ENCODE assay signal across 17 cellular contexts in the genomic region with DNA sequence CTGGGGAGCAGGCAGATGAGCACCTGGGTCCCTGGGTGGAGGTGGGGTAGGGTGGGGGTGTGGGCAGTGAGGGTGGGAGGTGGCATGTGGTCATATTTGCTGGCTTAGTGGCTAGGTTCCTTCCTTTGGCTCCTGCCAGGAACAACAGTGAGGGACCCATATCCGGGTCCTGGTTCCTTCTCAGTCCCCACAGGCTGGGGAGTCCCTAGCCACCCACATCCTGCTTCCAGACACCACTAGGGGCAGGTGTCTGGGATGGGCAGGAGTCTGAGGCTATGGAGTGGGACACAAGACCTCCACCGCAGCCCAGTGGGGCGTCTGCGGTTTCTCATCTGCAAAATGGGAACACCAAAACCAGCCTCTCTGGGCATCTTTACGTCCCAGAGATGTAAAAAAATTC. TPM values are rescaled to one million over a fixed set of nuclear protein-coding genes. Genes with fewer than 3 reads are reported as not detected.
DNase-seq lines count a peak whose midpoint lies in the region; ATAC-seq and TF ChIP-seq lines count a peak whose summit lies in the region.
"Had no signal": no experiment of that assay in that cellular context is flagged by ENCODE, and none has a peak within 500 bp of the region (broad histone marks: within the 10 kb centered on the region; RNA-seq: fewer than 3 reads in every experiment).

No MANE protein-coding gene starts in this region.

- H3K27me3 ChIP-seq in effector memory CD4-positive, alpha-beta T cell (replicated peaks; ENCODE audit: control insufficient read depth, insufficient read depth, low read length, poor library complexity, severe bottlenecking): no peaks in the 10 kb centered on the region
- peaks cover 0 to 48% (median 0%) of the 10 kb centered on the region in 9 donors for H3K27me3 ChIP-seq in heart left ventricle
- H3K27me3 ChIP-seq: body of pancreas had no signal

- H3K36me3 Mint-ChIP-seq in stimulated activated memory B cell treated with anti-CD40 and anti-IgM and Interleukin-4, amounts not matched to agents 10 μg/mL and 1 μg/mL and 100 μg/mL, for 72 hours: peaks cover 10% of the 10 kb centered on the region

- H3K4me3 ChIP-seq in HEK293 (ENCODE audit: low read depth, low read length) (no peak overlapping the region), heart left ventricle (no peak overlapping the region)
- no peak overlapping the region for H3K4me3 ChIP-seq in effector memory CD4-positive, alpha-beta T cell (ENCODE audit: insufficient read depth, low read depth, low read length, poor library complexity, severe bottlenecking)
- H3K4me3 ChIP-seq: body of pancreas, heart right ventricle, PC-9, psoas muscle, SK-N-MC, thoracic aorta had no signal

- CTCF ChIA-PET in HEK293 (lab: Yijun Ruan, JAX): no interaction called here

- intact Hi-C loops in heart left ventricle (cut with DNase I): no loop called here

- peak; percentile 60 for DNase-seq in activated CD8-positive, alpha-beta memory T cell treated with anti-CD3 and anti-CD28 coated beads for 24 hours
- no peak for DNase-seq in activated CD8-positive, alpha-beta memory T cell treated with anti-CD3 and anti-CD28 coated beads, Interleukin-2, amount 50 U/mL, for 4 hours
- DNase-seq in effector memory CD4-positive, alpha-beta T cell: no peak
- DNase-seq in heart left ventricle: no peak
- no peak for DNase-seq in DMS153 (lab: John Stamatoyannopoulos, UW)
- DNase-seq: heart right ventricle, NCI-H187, NCI-H510A, PC-9, psoas muscle, WERI-Rb-1 had no signal

- 80 to 88% (median 84%) methylated on average over 5 of the region's 5 CpGs for WGBS in heart left ventricle, 4 donors

- peak overlapping the region; percentile 65 for H3K27ac Mint-ChIP-seq in stimulated activated memory B cell treated with anti-CD40 and anti-IgM and Interleukin-4, amounts not matched to agents 10 μg/mL and 1 μg/mL and 100 μg/mL, for 72 hours

- ATAC-seq in stimulated activated memory B cell treated with anti-CD40 and anti-IgM and Interleukin-4, amounts not matched to agents 10 μg/mL and 1 μg/mL and 100 μg/mL, for 72 hours: no peak
- no peak for ATAC-seq in heart left ventricle
- no peak for ATAC-seq in HG02852 (IDR thresholded peaks at IDR 0.05; ENCODE audit: unreplicated experiment)
- ATAC-seq: body of pancreas, heart right ventricle, psoas muscle had no signal

- no peak overlapping the region for H3K27ac ChIP-seq in HEK293 (ENCODE audit: extremely low read depth, low read depth, low read length)
- H3K27ac ChIP-seq in effector memory CD4-positive, alpha-beta T cell (ENCODE audit: insufficient read depth, low read length, poor library complexity, severe bottlenecking): peak overlapping the region; percentile 18
- H3K27ac ChIP-seq in heart left ventricle: no peak overlapping the region
- H3K27ac ChIP-seq: body of pancreas, heart right ventricle, PC-9, psoas muscle, SK-N-MC, thoracic aorta, WERI-Rb-1 had no signal

- peaks cover 9% of the 10 kb centered on the region; the same call in 1 of the 2 replicates for H3K4me1 ChIP-seq in HEK293 (ENCODE audit: control insufficient read depth, insufficient read depth, low read length)
- H3K4me1 ChIP-seq in effector memory CD4-positive, alpha-beta T cell (ENCODE audit: control insufficient read depth, insufficient read depth, low read length, poor library complexity, severe bottlenecking): peaks cover 36% of the 10 kb centered on the region
- H3K4me1 ChIP-seq in heart left ventricle: peaks cover 0 to 38% (median 0%) of the 10 kb centered on the region in 12 donors
- H3K4me1 ChIP-seq: psoas muscle had no signal

- H3K36me3 ChIP-seq in HEK293 (ENCODE audit: control insufficient read depth in 2 of 2, insufficient read depth in 1 of 2, low read length in 2 of 2) (no peaks in the 10 kb centered on the region), heart left ventricle (no peaks in the 10 kb centered on the region)
- H3K36me3 ChIP-seq in effector memory CD4-positive, alpha-beta T cell (ENCODE audit: control insufficient read depth, insufficient read depth, low read length): no peaks in the 10 kb centered on the region
- H3K36me3 ChIP-seq: heart right ventricle, thoracic aorta, WERI-Rb-1 had no signal

- POLR2A ChIA-PET in HEK293 (lab: Yijun Ruan, JAX): no interaction called here

- H3K4me3 Mint-ChIP-seq in stimulated activated memory B cell treated with anti-CD40 and anti-IgM and Interleukin-4, amounts not matched to agents 10 μg/mL and 1 μg/mL and 100 μg/mL, for 72 hours: no peak overlapping the region

- H3K9me3 ChIP-seq in HEK293 (ENCODE audit: control insufficient read depth, insufficient read depth, low read depth, low read length) (peaks cover 3% of the 10 kb centered on the region), heart left ventricle (peaks cover 0 to 10% (median 1%) of the 10 kb centered on the region in 12 donors)
- H3K9me3 ChIP-seq in effector memory CD4-positive, alpha-beta T cell (ENCODE audit: control insufficient read depth, low read length): no peaks in the 10 kb centered on the region
- H3K9me3 ChIP-seq: body of pancreas had no signal

- 0 out of 2 replicates have a peak, but pooled peaks have one; percentile 19 for TF ChIP-seq CTCF in HEK293 (tag by site-specific recombination; IDR thresholded peaks at IDR 0.05)
- no peak for TF ChIP-seq CTCF in heart left ventricle (IDR thresholded peaks at IDR 0.05)

- H3K4me1 Mint-ChIP-seq in stimulated activated memory B cell treated with anti-CD40 and anti-IgM and Interleukin-4, amounts not matched to agents 10 μg/mL and 1 μg/mL and 100 μg/mL, for 72 hours: peaks cover 58% of the 10 kb centered on the region

- H3K9me3 Mint-ChIP-seq in stimulated activated memory B cell treated with anti-CD40 and anti-IgM and Interleukin-4, amounts not matched to agents 10 μg/mL and 1 μg/mL and 100 μg/mL, for 72 hours: peaks cover 5% of the 10 kb centered on the region

- no peak for TF ChIP-seq POLR2A in heart left ventricle (IDR thresholded peaks at IDR 0.05)

- H3K27me3 Mint-ChIP-seq in stimulated activated memory B cell treated with anti-CD40 and anti-IgM and Interleukin-4, amounts not matched to agents 10 μg/mL and 1 μg/mL and 100 μg/mL, for 72 hours: no peaks in the 10 kb centered on the region

TF ChIP-seq in HEK293, 187 proteins besides CTCF, POLR2A, EP300 and RAD21 (continues in another document):
- TF ChIP-seq, protein P1, sequence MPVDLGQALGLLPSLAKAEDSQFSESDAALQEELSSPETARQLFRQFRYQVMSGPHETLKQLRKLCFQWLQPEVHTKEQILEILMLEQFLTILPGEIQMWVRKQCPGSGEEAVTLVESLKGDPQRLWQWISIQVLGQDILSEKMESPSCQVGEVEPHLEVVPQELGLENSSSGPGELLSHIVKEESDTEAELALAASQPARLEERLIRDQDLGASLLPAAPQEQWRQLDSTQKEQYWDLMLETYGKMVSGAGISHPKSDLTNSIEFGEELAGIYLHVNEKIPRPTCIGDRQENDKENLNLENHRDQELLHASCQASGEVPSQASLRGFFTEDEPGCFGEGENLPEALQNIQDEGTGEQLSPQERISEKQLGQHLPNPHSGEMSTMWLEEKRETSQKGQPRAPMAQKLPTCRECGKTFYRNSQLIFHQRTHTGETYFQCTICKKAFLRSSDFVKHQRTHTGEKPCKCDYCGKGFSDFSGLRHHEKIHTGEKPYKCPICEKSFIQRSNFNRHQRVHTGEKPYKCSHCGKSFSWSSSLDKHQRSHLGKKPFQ (tag by site-specific recombination; IDR thresholded peaks at IDR 0.05): no peak
- no peak for TF ChIP-seq ZNF248 (tag by site-specific recombination; IDR thresholded peaks at IDR 0.05)
- TF ChIP-seq ZNF585B (tag by site-specific recombination; IDR thresholded peaks at IDR 0.05): no peak
- TF ChIP-seq, protein P2, sequence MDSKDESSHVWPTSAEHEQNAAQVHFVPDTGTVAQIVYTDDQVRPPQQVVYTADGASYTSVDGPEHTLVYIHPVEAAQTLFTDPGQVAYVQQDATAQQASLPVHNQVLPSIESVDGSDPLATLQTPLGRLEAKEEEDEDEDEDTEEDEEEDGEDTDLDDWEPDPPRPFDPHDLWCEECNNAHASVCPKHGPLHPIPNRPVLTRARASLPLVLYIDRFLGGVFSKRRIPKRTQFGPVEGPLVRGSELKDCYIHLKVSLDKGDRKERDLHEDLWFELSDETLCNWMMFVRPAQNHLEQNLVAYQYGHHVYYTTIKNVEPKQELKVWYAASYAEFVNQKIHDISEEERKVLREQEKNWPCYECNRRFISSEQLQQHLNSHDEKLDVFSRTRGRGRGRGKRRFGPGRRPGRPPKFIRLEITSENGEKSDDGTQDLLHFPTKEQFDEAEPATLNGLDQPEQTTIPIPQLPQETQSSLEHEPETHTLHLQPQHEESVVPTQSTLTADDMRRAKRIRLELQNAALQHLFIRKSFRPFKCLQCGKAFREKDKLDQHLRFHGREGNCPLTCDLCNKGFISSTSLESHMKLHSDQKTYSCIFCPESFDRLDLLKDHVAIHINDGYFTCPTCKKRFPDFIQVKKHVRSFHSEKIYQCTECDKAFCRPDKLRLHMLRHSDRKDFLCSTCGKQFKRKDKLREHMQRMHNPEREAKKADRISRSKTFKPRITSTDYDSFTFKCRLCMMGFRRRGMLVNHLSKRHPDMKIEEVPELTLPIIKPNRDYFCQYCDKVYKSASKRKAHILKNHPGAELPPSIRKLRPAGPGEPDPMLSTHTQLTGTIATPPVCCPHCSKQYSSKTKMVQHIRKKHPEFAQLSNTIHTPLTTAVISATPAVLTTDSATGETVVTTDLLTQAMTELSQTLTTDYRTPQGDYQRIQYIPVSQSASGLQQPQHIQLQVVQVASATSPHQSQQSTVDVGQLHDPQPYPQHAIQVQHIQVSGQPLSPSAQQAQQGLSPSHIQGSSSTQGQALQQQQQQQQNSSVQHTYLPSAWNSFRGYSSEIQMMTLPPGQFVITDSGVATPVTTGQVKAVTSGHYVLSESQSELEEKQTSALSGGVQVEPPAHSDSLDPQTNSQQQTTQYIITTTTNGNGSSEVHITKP (tag by site-specific recombination; IDR thresholded peaks at IDR 0.05): no peak
- TF ChIP-seq ZNF214 (tag by site-specific recombination; IDR thresholded peaks at IDR 0.05; ENCODE audit: borderline replicate concordance): no peak
- no peak for TF ChIP-seq ZNF24 (tag by site-specific recombination; IDR thresholded peaks at IDR 0.05)
- no peak for TF ChIP-seq ZNF324 (tag by site-specific recombination; IDR thresholded peaks at IDR 0.05)
- no peak for TF ChIP-seq HOXC10 (CRISPR knock-in tag; IDR thresholded peaks at IDR 0.05)

RNA-seq across cellular contexts. Expression of a gene that starts 0.8 kb away (rescaled TPM):
- 10 to 100 TPM in 3 of 9 donors, 1 to 10 TPM in 5, under 1 TPM in 1; 0.85 to 44.4 (median 6.3) TPM for total RNA-seq in heart left ventricle
- 1 to 10 TPM in 1 of 2 donors, under 1 TPM in 1; 0.76 to 1.2 TPM for polyA plus RNA-seq in heart left ventricle

RNA-seq across cellular contexts. Expression of a gene that starts 35.7 kb away (rescaled TPM):
- 100 to 1,000 TPM in 1 of 9 donors, 10 to 100 TPM in 8; 58.5 to 112 (median 78.6) TPM for total RNA-seq in heart left ventricle
- polyA plus RNA-seq in heart left ventricle: 100 to 1,000 TPM in 1 of 2 donors, 10 to 100 TPM in 1; 65.9 to 120 TPM
